Comparison of ENCODE assay signal across 12 cellular contexts in genomic region chr6:155142163-155142901, GRCh38.
DNase-seq lines count a peak whose midpoint lies in the region; ATAC-seq, FAIRE-seq and TF ChIP-seq lines count a peak whose summit lies in the region.
"Had no signal": no experiment of that assay in that cellular context is flagged by ENCODE, and none has a peak within 500 bp of the region (broad histone marks: within the 10 kb centered on the region; RNA-seq: fewer than 3 reads in every experiment).

No MANE protein-coding gene starts in this region.

- no peak for FAIRE-seq in GM12878 (lab: Jason Lieb, UNC)
- FAIRE-seq: TTC549 had no signal

- H3K27me3 ChIP-seq in left ventricle myocardium inferior (ENCODE audit: low read depth) (no peaks in the 10 kb centered on the region), GM12878 (replicated peaks in 1 of 2; ENCODE audit: control insufficient read depth in 2 of 2, insufficient read depth in 2 of 2, low read length in 1 of 2) (no peaks in the 10 kb centered on the region), muscle layer of colon (ENCODE audit: control insufficient read depth in 1 of 2, insufficient read depth in 2 of 2, low read length in 2 of 2) (no peaks in the 10 kb centered on the region), upper lobe of right lung (no peaks in the 10 kb centered on the region)
- H3K27me3 ChIP-seq: brain microvascular endothelial cell had no signal

- H3K9ac ChIP-seq in GM12878 (ENCODE audit: control insufficient read depth, insufficient read depth, low read length) (no peak overlapping the region), muscle layer of colon (ENCODE audit: low read length) (peak overlapping the region; percentile 0)

- SMC1A ChIA-PET in GM12878 (lab: Charles Lee; ENCODE audit: uncharacterized antibody, unreplicated experiment), result no interaction called here

- H3K4me1 ChIP-seq in left ventricle myocardium inferior (peaks cover 21% of the 10 kb centered on the region), GM12878 (ENCODE audit: control insufficient read depth, insufficient read depth, low read length) (no peaks in the 10 kb centered on the region; the same call in 1 of the 2 replicates), muscle layer of colon (ENCODE audit: insufficient read depth, low read length) (peaks cover 35% of the 10 kb centered on the region), upper lobe of right lung (peaks cover 4% of the 10 kb centered on the region)
- H3K4me1 ChIP-seq: prostate gland had no signal

- no peaks in the 10 kb centered on the region for H3K9me3 ChIP-seq in left ventricle myocardium inferior (replicated peaks)
- no peaks in the 10 kb centered on the region for H3K9me3 ChIP-seq in GM12878 (replicated peaks; ENCODE audit: control insufficient read depth, insufficient read depth, low read length)
- no peaks in the 10 kb centered on the region for H3K9me3 ChIP-seq in muscle layer of colon (ENCODE audit: low read length)
- no peaks in the 10 kb centered on the region for H3K9me3 ChIP-seq in upper lobe of right lung
- H3K9me3 ChIP-seq: prostate gland had no signal

- peak overlapping the region; percentile 10 for H3K27ac ChIP-seq in left ventricle myocardium inferior (replicated peaks)
- H3K27ac ChIP-seq in GM12878 (ENCODE audit: control insufficient read depth, insufficient read depth), result no peak overlapping the region
- peak overlapping the region; percentile 35 for H3K27ac ChIP-seq in muscle layer of colon (ENCODE audit: low read depth, low read length)
- peak overlapping the region; percentile 32 for H3K27ac ChIP-seq in upper lobe of right lung
- H3K27ac ChIP-seq: C4-2B had no signal

- DNase-seq in left ventricle myocardium inferior (no peak), Right ventricle myocardium superior (no peak), GM12878 (ENCODE audit: low read depth, low spot score) (no peak), upper lobe of right lung (no peak), HPDE6-E6E7 (ENCODE audit: extremely low spot score) (no peak), NCI-H82 treated with DMSO at 0.1 percent for 48 hours (lab: John Stamatoyannopoulos, UW; ENCODE audit: unreplicated experiment) (no peak)
- DNase-seq: brain microvascular endothelial cell had no signal

- no peaks in the 10 kb centered on the region for H4K20me1 ChIP-seq in GM12878 (ENCODE audit: control insufficient read depth, insufficient read depth)

- TF ChIP-seq CTCF in left ventricle myocardium inferior (IDR thresholded peaks at IDR 0.05; ENCODE audit: borderline replicate concordance), result no peak
- no peak for TF ChIP-seq CTCF in GM12878 (IDR thresholded peaks at IDR 0.05 in 2 of 3, conservative IDR thresholded peaks at IDR 0.05 in 1 of 3; ENCODE audit: control insufficient read depth in 2 of 3, extremely low read depth in 1 of 3, insufficient read depth in 1 of 3, low read depth in 3 of 3, low read length in 3 of 3)
- TF ChIP-seq CTCF in upper lobe of right lung (IDR thresholded peaks at IDR 0.05), result no peak

- H2AFZ ChIP-seq in GM12878 (ENCODE audit: control insufficient read depth, low read depth, low read length), result peak overlapping the region; percentile 67

- TF ChIP-seq POLR2A in GM12878 (IDR thresholded peaks at IDR 0.05; ENCODE audit: low read depth, low read length), result no peak

- CTCF ChIA-PET in GM12878 (lab: Yijun Ruan, JAX), result no interaction called here

- ATAC-seq in Right ventricle myocardium superior (ENCODE audit: poor library complexity) (no peak), GM12878 (no peak), upper lobe of right lung (no peak), GM21737 (IDR thresholded peaks at IDR 0.05; ENCODE audit: unreplicated experiment) (no peak)

- H3K36me3 ChIP-seq in left ventricle myocardium inferior (no peaks in the 10 kb centered on the region), GM12878 (ENCODE audit: control insufficient read depth in 2 of 2, insufficient read depth in 2 of 2, low read length in 1 of 2) (no peaks in the 10 kb centered on the region), muscle layer of colon (ENCODE audit: insufficient read depth, low read length) (no peaks in the 10 kb centered on the region), upper lobe of right lung (no peaks in the 10 kb centered on the region)
- H3K36me3 ChIP-seq: brain microvascular endothelial cell, prostate gland had no signal

- RAD21 ChIA-PET in GM12878 (lab: Charles Lee; ENCODE audit: unreplicated experiment), result no interaction called here

- WGBS in GM12878 (ENCODE audit: insufficient coverage, insufficient replicate concordance, low lambda C conversion rate, missing lambda C conversion rate), result 80% methylated on average over 12 of the region's 12 CpGs

- H3K79me2 ChIP-seq in GM12878 (ENCODE audit: control insufficient read depth, insufficient read depth, low read length), result no peaks in the 10 kb centered on the region

- in situ Hi-C loops in GM12878 (cut with MboI), result no loop called here

- TF ChIP-seq RAD21 in GM12878 (IDR thresholded peaks at IDR 0.05; ENCODE audit: insufficient read depth, low read depth, low read length), result no peak

- intact Hi-C loops in left ventricle myocardium inferior (cut with micrococcal nuclease), result no loop called here
- intact Hi-C loops in Right ventricle myocardium superior (cut with DNase I), result no loop called here
- intact Hi-C loops in GM12878 (cut with micrococcal nuclease; ENCODE audit: unreplicated experiment), result no loop called here
- intact Hi-C loops in upper lobe of right lung (cut with DNase I), result no loop called here

- BruUV-seq in GM12878 (replicated peaks; lab: Mats Ljungman, UMichigan), result no TSS peak

- TF ChIP-seq EP300 in GM12878 (IDR thresholded peaks at IDR 0.05; ENCODE audit: borderline replicate concordance in 1 of 2, control insufficient read depth in 1 of 2, low read depth in 2 of 2, low read length in 2 of 2), result no peak

- H3K4me2 ChIP-seq in GM12878 (ENCODE audit: control insufficient read depth, insufficient read depth), result no peak overlapping the region

- H3K4me3 ChIP-seq in left ventricle myocardium inferior (peak overlapping the region; percentile 34), GM12878 (no peak overlapping the region), muscle layer of colon (ENCODE audit: low read depth in 1 of 2, low read length in 2 of 2) (peak overlapping the region in 1 of 2 donors; percentile 47), upper lobe of right lung (no peak overlapping the region)
- H3K4me3 ChIP-seq: prostate gland had no signal

- POLR2A ChIA-PET in GM12878 (lab: Charles Lee), result no interaction called here

TF ChIP-seq in GM12878, 131 proteins besides CTCF, POLR2A, EP300 and RAD21:
- no peak for TF ChIP-seq NR2F1 (conservative IDR thresholded peaks at IDR 0.05)
- TF ChIP-seq CBX5 (IDR thresholded peaks at IDR 0.05; ENCODE audit: low read depth), result no peak
- no peak for TF ChIP-seq RUNX3 (IDR thresholded peaks at IDR 0.05; ENCODE audit: low read length)
- no peak for TF ChIP-seq STAT3 (IDR thresholded peaks at IDR 0.05; ENCODE audit: low read depth, low read length)
- TF ChIP-seq SRF (IDR thresholded peaks at IDR 0.05; ENCODE audit: low read depth in 2 of 2, low read length in 2 of 2), result no peak
- no peak for TF ChIP-seq NR2C1 (IDR thresholded peaks at IDR 0.05)
TF ChIP-seq in GM12878: peak in this region for 0.
